In the genomic region with DNA sequence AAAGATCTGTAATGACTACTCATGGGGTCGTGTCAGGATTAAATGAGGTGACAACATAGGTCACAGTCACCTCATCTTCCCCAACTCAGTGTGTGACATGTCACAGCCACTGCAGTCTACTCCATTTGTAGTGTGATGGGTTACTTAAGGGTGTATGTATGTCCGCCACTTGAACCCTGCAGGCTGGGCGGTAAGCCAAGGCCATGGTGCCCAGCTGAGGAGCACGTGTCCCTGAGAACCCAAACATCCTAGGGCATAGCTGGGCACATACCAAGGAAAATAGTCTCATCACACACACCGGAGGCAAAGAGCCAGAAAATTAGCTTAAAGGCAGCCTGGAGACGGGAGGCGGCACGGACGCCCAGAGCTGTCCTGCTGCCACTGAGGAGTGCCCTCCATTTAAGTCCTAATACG, we compare ENCODE assay signal across 1 cellular context.
TF ChIP-seq lines count a peak whose summit lies in the region.

No MANE protein-coding gene starts in this region.

TF ChIP-seq in SK-N-SH treated with all-trans-retinoic acid at 6 μM for 48 hours, 23 proteins besides CTCF, POLR2A, EP300 and RAD21 (continued from another document):
- TF ChIP-seq ZNF565 (CRISPR knock-in tag; conservative IDR thresholded peaks at IDR 0.05; ENCODE audit: low read depth) (no peak), ZC3H10 (CRISPR knock-in tag; IDR thresholded peaks at IDR 0.05) (no peak), CSDC2 (CRISPR knock-in tag; IDR thresholded peaks at IDR 0.05) (no peak), TCF4 (CRISPR knock-in tag; IDR thresholded peaks at IDR 0.05; ENCODE audit: borderline replicate concordance) (no peak), ZNF8 (CRISPR knock-in tag; IDR thresholded peaks at IDR 0.05) (no peak), ZFP3 (CRISPR knock-in tag; IDR thresholded peaks at IDR 0.05) (no peak)
- TF ChIP-seq, protein P1, sequence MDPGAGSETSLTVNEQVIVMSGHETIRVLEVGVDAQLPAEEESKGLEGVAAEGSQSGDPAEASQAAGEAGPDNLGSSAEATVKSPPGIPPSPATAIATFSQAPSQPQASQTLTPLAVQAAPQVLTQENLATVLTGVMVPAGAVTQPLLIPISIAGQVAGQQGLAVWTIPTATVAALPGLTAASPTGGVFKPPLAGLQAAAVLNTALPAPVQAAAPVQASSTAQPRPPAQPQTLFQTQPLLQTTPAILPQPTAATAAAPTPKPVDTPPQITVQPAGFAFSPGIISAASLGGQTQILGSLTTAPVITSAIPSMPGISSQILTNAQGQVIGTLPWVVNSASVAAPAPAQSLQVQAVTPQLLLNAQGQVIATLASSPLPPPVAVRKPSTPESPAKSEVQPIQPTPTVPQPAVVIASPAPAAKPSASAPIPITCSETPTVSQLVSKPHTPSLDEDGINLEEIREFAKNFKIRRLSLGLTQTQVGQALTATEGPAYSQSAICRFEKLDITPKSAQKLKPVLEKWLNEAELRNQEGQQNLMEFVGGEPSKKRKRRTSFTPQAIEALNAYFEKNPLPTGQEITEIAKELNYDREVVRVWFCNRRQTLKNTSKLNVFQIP (CRISPR knock-in tag; IDR thresholded peaks at IDR 0.05; ENCODE audit: borderline replicate concordance, low read depth), result no peak
- TF ChIP-seq, protein P2, sequence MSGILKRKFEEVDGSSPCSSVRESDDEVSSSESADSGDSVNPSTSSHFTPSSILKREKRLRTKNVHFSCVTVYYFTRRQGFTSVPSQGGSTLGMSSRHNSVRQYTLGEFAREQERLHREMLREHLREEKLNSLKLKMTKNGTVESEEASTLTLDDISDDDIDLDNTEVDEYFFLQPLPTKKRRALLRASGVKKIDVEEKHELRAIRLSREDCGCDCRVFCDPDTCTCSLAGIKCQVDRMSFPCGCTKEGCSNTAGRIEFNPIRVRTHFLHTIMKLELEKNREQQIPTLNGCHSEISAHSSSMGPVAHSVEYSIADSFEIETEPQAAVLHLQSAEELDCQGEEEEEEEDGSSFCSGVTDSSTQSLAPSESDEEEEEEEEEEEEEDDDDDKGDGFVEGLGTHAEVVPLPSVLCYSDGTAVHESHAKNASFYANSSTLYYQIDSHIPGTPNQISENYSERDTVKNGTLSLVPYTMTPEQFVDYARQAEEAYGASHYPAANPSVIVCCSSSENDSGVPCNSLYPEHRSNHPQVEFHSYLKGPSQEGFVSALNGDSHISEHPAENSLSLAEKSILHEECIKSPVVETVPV (CRISPR knock-in tag; IDR thresholded peaks at IDR 0.05), result no peak
- TF ChIP-seq, protein P3, sequence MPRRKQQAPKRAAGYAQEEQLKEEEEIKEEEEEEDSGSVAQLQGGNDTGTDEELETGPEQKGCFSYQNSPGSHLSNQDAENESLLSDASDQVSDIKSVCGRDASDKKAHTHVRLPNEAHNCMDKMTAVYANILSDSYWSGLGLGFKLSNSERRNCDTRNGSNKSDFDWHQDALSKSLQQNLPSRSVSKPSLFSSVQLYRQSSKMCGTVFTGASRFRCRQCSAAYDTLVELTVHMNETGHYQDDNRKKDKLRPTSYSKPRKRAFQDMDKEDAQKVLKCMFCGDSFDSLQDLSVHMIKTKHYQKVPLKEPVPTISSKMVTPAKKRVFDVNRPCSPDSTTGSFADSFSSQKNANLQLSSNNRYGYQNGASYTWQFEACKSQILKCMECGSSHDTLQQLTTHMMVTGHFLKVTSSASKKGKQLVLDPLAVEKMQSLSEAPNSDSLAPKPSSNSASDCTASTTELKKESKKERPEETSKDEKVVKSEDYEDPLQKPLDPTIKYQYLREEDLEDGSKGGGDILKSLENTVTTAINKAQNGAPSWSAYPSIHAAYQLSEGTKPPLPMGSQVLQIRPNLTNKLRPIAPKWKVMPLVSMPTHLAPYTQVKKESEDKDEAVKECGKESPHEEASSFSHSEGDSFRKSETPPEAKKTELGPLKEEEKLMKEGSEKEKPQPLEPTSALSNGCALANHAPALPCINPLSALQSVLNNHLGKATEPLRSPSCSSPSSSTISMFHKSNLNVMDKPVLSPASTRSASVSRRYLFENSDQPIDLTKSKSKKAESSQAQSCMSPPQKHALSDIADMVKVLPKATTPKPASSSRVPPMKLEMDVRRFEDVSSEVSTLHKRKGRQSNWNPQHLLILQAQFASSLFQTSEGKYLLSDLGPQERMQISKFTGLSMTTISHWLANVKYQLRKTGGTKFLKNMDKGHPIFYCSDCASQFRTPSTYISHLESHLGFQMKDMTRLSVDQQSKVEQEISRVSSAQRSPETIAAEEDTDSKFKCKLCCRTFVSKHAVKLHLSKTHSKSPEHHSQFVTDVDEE (CRISPR knock-in tag; IDR thresholded peaks at IDR 0.05), result no peak
TF ChIP-seq in SK-N-SH treated with all-trans-retinoic acid at 6 μM for 48 hours: peak in this region for 0.
